ENCODE assay signal across 8 cellular contexts in genomic region chr10:102394801-102395676, GRCh38. TPM values are rescaled to one million over a fixed set of nuclear protein-coding genes. Genes with fewer than 3 reads are reported as not detected.
DNase-seq lines count a peak whose midpoint lies in the region; ATAC-seq and FAIRE-seq lines count a peak whose summit lies in the region.

No MANE protein-coding gene starts in this region.

- DNase-seq in GM18507 (ENCODE audit: extremely low spot score, insufficient read length, low read depth) (peak; percentile 78), OCI-M1 (lab: John Stamatoyannopoulos, UW) (peak; percentile 94)
- DNase-seq in activated T-cell treated with anti-CD3 and anti-CD28 coated beads, Interleukin-2, amount 50 U/mL, for 4 hours = peak; percentile 92
- DNase-seq in stimulated activated CD8-positive, alpha-beta memory T cell treated with anti-CD3 and anti-CD28 coated beads, Interleukin-4, amount 100 ng/mL, for 4 hours (ENCODE audit: low read depth in 2 of 2, low spot score in 1 of 2) = peak; percentile 78 to 81

- peaks cover 10% of the 10 kb centered on the region for H3K79me2 ChIP-seq in ACC112 (ENCODE audit: control insufficient read depth, insufficient read depth, low read length, unreplicated experiment)

- H3K27me3 Mint-ChIP-seq in activated T-cell treated with anti-CD3 and anti-CD28 coated beads, Interleukin-2, amount 50 U/mL, for 4 hours (ENCODE audit: low read depth) = no peaks in the 10 kb centered on the region

- H3K27me3 ChIP-seq in ACC112 (ENCODE audit: insufficient read depth, low read length) (no peaks in the 10 kb centered on the region), muscle layer of colon (ENCODE audit: control insufficient read depth in 1 of 2, insufficient read depth in 2 of 2, low read length in 2 of 2) (no peaks in the 10 kb centered on the region)

- H3K9ac ChIP-seq in muscle layer of colon (ENCODE audit: low read length) = peak overlapping the region; percentile 78

- H3K36me3 ChIP-seq in ACC112 (ENCODE audit: insufficient read depth, low read length) = no peaks in the 10 kb centered on the region
- H3K36me3 ChIP-seq in muscle layer of colon (ENCODE audit: insufficient read depth, low read length) = peaks cover 22% of the 10 kb centered on the region

- H3K9me3 ChIP-seq in muscle layer of colon (ENCODE audit: low read length) = no peaks in the 10 kb centered on the region

- H3K4me1 Mint-ChIP-seq in activated T-cell treated with anti-CD3 and anti-CD28 coated beads, Interleukin-2, amount 50 U/mL, for 4 hours (ENCODE audit: low read depth) = peaks cover 39% of the 10 kb centered on the region

- H2AFZ ChIP-seq in ACC112 (ENCODE audit: low read length, unreplicated experiment) = peak overlapping the region; percentile 8

- peak overlapping the region; percentile 95 for H3K27ac ChIP-seq in ACC112 (ENCODE audit: low read depth, low read length)
- H3K27ac ChIP-seq in muscle layer of colon (ENCODE audit: low read depth, low read length) = peak overlapping the region; percentile 97

- H3K4me1 ChIP-seq in ACC112 (ENCODE audit: control insufficient read depth, insufficient read depth, low read length, unreplicated experiment) (peaks cover 13% of the 10 kb centered on the region), muscle layer of colon (ENCODE audit: insufficient read depth, low read length) (peaks cover 30% of the 10 kb centered on the region)

- peak; percentile 87 for FAIRE-seq in GM18507 (lab: Jason Lieb, UNC)

- peak overlapping the region; percentile 97 for H3K4me3 Mint-ChIP-seq in activated T-cell treated with anti-CD3 and anti-CD28 coated beads, Interleukin-2, amount 50 U/mL, for 4 hours

- no peaks in the 10 kb centered on the region for H3K9me3 Mint-ChIP-seq in activated T-cell treated with anti-CD3 and anti-CD28 coated beads, Interleukin-2, amount 50 U/mL, for 4 hours

- peak overlapping the region; percentile 95 for H3K4me3 ChIP-seq in ACC112 (ENCODE audit: low read depth, low read length)
- H3K4me3 ChIP-seq in muscle layer of colon (ENCODE audit: low read depth in 1 of 2, low read length in 2 of 2) = peak overlapping the region; percentile 70 to 96

- H3K36me3 Mint-ChIP-seq in activated T-cell treated with anti-CD3 and anti-CD28 coated beads, Interleukin-2, amount 50 U/mL, for 4 hours (ENCODE audit: insufficient read depth) = peaks cover 26% of the 10 kb centered on the region

- ATAC-seq in HG03432 (IDR thresholded peaks at IDR 0.05; ENCODE audit: unreplicated experiment) (peak; percentile 28), esophagus mucosa (peak; percentile 70)
- peak; percentile 29 to 39 for ATAC-seq in activated T-cell treated with anti-CD3 and anti-CD28 coated beads, Interleukin-2, amount 50 U/mL, for 4 hours

RNA-seq across cellular contexts. Expression of gene NFKB2, which starts 0.5 kb away (rescaled TPM):
- total RNA-seq in activated T-cell treated with anti-CD3 and anti-CD28 coated beads, Interleukin-2, amount 50 U/mL, for 4 hours = 100 to 1,000 TPM; 300 to 365 (median 302) TPM
- total RNA-seq in esophagus mucosa = 10.3 TPM

RNA-seq across cellular contexts. Expression of gene PSD, which starts 23.5 kb away (rescaled TPM):
- 1 to 10 TPM; 2.3 to 4.6 (median 3.7) TPM for total RNA-seq in activated T-cell treated with anti-CD3 and anti-CD28 coated beads, Interleukin-2, amount 50 U/mL, for 4 hours
- 2.0 TPM for total RNA-seq in esophagus mucosa

RNA-seq across cellular contexts. Expression of gene FBXL15, which starts 25.6 kb away (rescaled TPM):
- total RNA-seq in activated T-cell treated with anti-CD3 and anti-CD28 coated beads, Interleukin-2, amount 50 U/mL, for 4 hours = 10 to 100 TPM; 16.5 to 17.7 (median 16.6) TPM
- total RNA-seq in esophagus mucosa = 9.4 TPM

RNA-seq across cellular contexts. Expression of gene CUEDC2, which starts 37.3 kb away (rescaled TPM):
- 10 to 100 TPM; 44.3 to 50.6 (median 45.3) TPM for total RNA-seq in activated T-cell treated with anti-CD3 and anti-CD28 coated beads, Interleukin-2, amount 50 U/mL, for 4 hours
- 23.7 TPM for total RNA-seq in esophagus mucosa

RNA-seq across cellular contexts. Expression of gene C10orf95, which starts 56.3 kb away (rescaled TPM):
- total RNA-seq in activated T-cell treated with anti-CD3 and anti-CD28 coated beads, Interleukin-2, amount 50 U/mL, for 4 hours = under 1 TPM; 0.27 to 0.96 (median 0.45) TPM
- 1.6 TPM for total RNA-seq in esophagus mucosa

Comparison
In these comparisons a context has a peak if more than half of its experiments do, and no peak if none do; other contexts are left out.
1. Peak in every context shown above with its lines: DNase-seq, ATAC-seq, H3K4me3 ChIP-seq and H3K27ac ChIP-seq.
2. RNA of gene NFKB2, which starts 0.5 kb away (total RNA-seq): 300 to 365 TPM in activated T-cell treated with anti-CD3 and anti-CD28 coated beads, Interleukin-2, amount 50 U/mL, for 4 hours; 10.3 TPM in esophagus mucosa (single experiment); every median in the first group is over 10 times any median in the second.